9 cellular contexts compared by ENCODE assay signal in the genomic region with DNA sequence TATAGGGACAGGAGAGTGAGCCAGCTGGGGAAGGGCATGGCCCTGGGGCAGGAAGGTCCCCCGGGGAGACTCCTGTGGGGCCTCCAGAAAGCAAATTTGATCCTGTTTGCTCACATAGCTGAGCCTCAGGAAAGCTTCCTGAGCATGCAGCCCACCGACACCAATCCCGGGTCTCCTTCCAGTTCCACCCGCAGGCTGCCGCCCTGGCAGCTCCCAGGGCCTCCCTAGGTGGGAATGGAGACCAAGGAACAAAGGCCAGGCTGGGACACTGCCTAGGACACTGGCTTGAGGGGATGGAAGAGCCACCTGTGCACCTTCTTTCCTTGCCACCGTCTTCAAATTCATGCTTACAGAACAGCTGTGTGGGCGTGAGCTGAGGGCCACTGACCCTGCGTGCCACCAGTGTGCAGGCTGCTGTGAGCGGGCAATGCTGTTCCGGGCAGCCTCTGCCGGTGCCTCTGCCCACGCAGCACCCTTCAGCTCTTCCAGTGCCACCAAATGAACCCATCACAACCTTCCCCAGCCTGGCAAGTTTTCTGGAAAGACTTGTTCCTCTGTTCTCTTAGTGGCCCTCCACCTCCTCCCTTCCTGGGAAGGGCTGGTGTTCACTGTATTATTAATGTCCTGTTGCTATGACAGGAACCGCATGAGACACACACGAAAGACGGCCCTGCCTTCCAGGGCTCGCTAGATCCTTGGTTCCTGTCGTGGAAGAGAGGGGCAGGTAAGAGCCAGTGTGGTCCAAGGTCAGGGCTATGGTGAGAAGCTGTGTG. TPM values are rescaled to one million over a fixed set of nuclear protein-coding genes. Genes with fewer than 3 reads are reported as not detected.
A peak's percentile ranks its signal among the peaks of the same experiment; 100 is the strongest.
DNase-seq lines count a peak whose midpoint lies in the region; ATAC-seq, FAIRE-seq and TF ChIP-seq lines count a peak whose summit lies in the region.
"Had no signal": no experiment of that assay in that cellular context is flagged by ENCODE, and none has a peak within 500 bp of the region (broad histone marks: within the 10 kb centered on the region; RNA-seq: fewer than 3 reads in every experiment).

No MANE protein-coding gene starts in this region.

- DNase-seq in Peyer's patch (peak; percentile 18 to 62 (median 55)), memory B cell (ENCODE audit: low spot score in 2 of 2) (no peak), CD14-positive monocyte (ENCODE audit: low spot score) (no peak), H54 (ENCODE audit: insufficient read length, low spot score) (no peak)
- DNase-seq in effector memory CD4-positive, alpha-beta T cell, result no peak
- DNase-seq: activated CD4-positive, alpha-beta memory T cell treated with anti-CD3 and anti-CD28 coated beads, Interleukin-2, amount 10 ng/mL, durations not matched to agents 7 days and 5 days had no signal

- H3K27me3 ChIP-seq in BLaER1 (no peaks in the 10 kb centered on the region), Peyer's patch (no peaks in the 10 kb centered on the region)
- H3K27me3 ChIP-seq in effector memory CD4-positive, alpha-beta T cell (replicated peaks; ENCODE audit: control insufficient read depth, insufficient read depth, low read length, poor library complexity, severe bottlenecking), result no peaks in the 10 kb centered on the region

- H3K9ac ChIP-seq in BLaER1, result no peak overlapping the region

- peaks cover 2% of the 10 kb centered on the region for H3K36me3 Mint-ChIP-seq in memory B cell
- H3K36me3 Mint-ChIP-seq in CD14-positive monocyte, result peaks cover 0 to 3% of the 10 kb centered on the region in 2 donors

- peak; percentile 42 for TF ChIP-seq POLR2A in GM19193 (IDR thresholded peaks at IDR 0.05; ENCODE audit: extremely low read depth, insufficient read depth, insufficient read length)
- TF ChIP-seq POLR2A in Peyer's patch (IDR thresholded peaks at IDR 0.05), result no peak
- TF ChIP-seq POLR2A in H54 (IDR thresholded peaks at IDR 0.05; ENCODE audit: low read depth, low read length), result no peak

- peak overlapping the region; percentile 90 for H3K27ac Mint-ChIP-seq in memory B cell
- H3K27ac Mint-ChIP-seq in CD14-positive monocyte, result no peak overlapping the region
- H3K27ac Mint-ChIP-seq: activated CD4-positive, alpha-beta memory T cell treated with anti-CD3 and anti-CD28 coated beads, Interleukin-2, amount 10 ng/mL, durations not matched to agents 7 days and 5 days had no signal

- H3K27me3 Mint-ChIP-seq in memory B cell (no peaks in the 10 kb centered on the region), CD14-positive monocyte (ENCODE audit: low read depth in 3 of 3) (peaks cover 6 to 11% (median 9%) of the 10 kb centered on the region in 3 donors)
- H3K27me3 Mint-ChIP-seq: activated CD4-positive, alpha-beta memory T cell treated with anti-CD3 and anti-CD28 coated beads, Interleukin-2, amount 10 ng/mL, durations not matched to agents 7 days and 5 days had no signal

- intact Hi-C loops in CD14-positive monocyte (cut with micrococcal nuclease), result no loop called here

- peak overlapping the region; percentile 65 for H3K4me2 ChIP-seq in BLaER1

- TF ChIP-seq CTCF in Peyer's patch (IDR thresholded peaks at IDR 0.05), result no peak
- no peak for TF ChIP-seq CTCF in CD14-positive monocyte (IDR thresholded peaks at IDR 0.05)

- H3K9me3 ChIP-seq in BLaER1 (peaks cover 11% of the 10 kb centered on the region), Peyer's patch (no peaks in the 10 kb centered on the region)
- no peaks in the 10 kb centered on the region for H3K9me3 ChIP-seq in effector memory CD4-positive, alpha-beta T cell (ENCODE audit: control insufficient read depth, low read length)

- H3K4me1 Mint-ChIP-seq in memory B cell (peaks cover 48% of the 10 kb centered on the region), CD14-positive monocyte (peaks cover 5% of the 10 kb centered on the region)

- H3K4me3 Mint-ChIP-seq in memory B cell, result peak overlapping the region; percentile 61
- no peak overlapping the region for H3K4me3 Mint-ChIP-seq in CD14-positive monocyte
- H3K4me3 Mint-ChIP-seq: activated CD4-positive, alpha-beta memory T cell treated with anti-CD3 and anti-CD28 coated beads, Interleukin-2, amount 10 ng/mL, durations not matched to agents 7 days and 5 days had no signal

- H3K9me3 Mint-ChIP-seq in memory B cell (no peaks in the 10 kb centered on the region), CD14-positive monocyte (peaks cover 0 to 6% (median 2%) of the 10 kb centered on the region in 7 donors)
- H3K9me3 Mint-ChIP-seq: activated CD4-positive, alpha-beta memory T cell treated with anti-CD3 and anti-CD28 coated beads, Interleukin-2, amount 10 ng/mL, durations not matched to agents 7 days and 5 days had no signal

- FAIRE-seq in H54 (lab: Jason Lieb, UNC), result no peak

- H3K4me1 ChIP-seq in BLaER1 (peaks cover 42% of the 10 kb centered on the region), Peyer's patch (peaks cover 13 to 40% (median 17%) of the 10 kb centered on the region in 4 donors)
- peaks cover 3% of the 10 kb centered on the region for H3K4me1 ChIP-seq in effector memory CD4-positive, alpha-beta T cell (ENCODE audit: control insufficient read depth, insufficient read depth, low read length, poor library complexity, severe bottlenecking)

- H3K4me3 ChIP-seq in BLaER1 (no peak overlapping the region), Peyer's patch (no peak overlapping the region)
- H3K4me3 ChIP-seq in effector memory CD4-positive, alpha-beta T cell (ENCODE audit: insufficient read depth, low read depth, low read length, poor library complexity, severe bottlenecking), result no peak overlapping the region

- no peaks in the 10 kb centered on the region for H4K20me1 ChIP-seq in BLaER1

- H3K36me3 ChIP-seq in BLaER1, result no peaks in the 10 kb centered on the region
- no peaks in the 10 kb centered on the region for H3K36me3 ChIP-seq in Peyer's patch
- H3K36me3 ChIP-seq in effector memory CD4-positive, alpha-beta T cell (ENCODE audit: control insufficient read depth, insufficient read depth, low read length), result no peaks in the 10 kb centered on the region

- peak overlapping the region; percentile 44; the same call in 1 of the 2 replicates for H3K27ac ChIP-seq in BLaER1
- H3K27ac ChIP-seq in Peyer's patch, result peak overlapping the region in 2 of 4 donors; percentile 19 to 52
- no peak overlapping the region for H3K27ac ChIP-seq in effector memory CD4-positive, alpha-beta T cell (ENCODE audit: insufficient read depth, low read length, poor library complexity, severe bottlenecking)

- ATAC-seq in memory B cell (ENCODE audit: low read depth), result peak; percentile 42
- no peak for ATAC-seq in HG02981 (IDR thresholded peaks at IDR 0.05; ENCODE audit: unreplicated experiment)

RNA-seq across cellular contexts. Expression of gene ACBD3, which starts 53.6 kb away (rescaled TPM):
- total RNA-seq in Peyer's patch, result 10 to 100 TPM; 24.1 to 36.3 (median 32.8) TPM
- 10 to 100 TPM; 11.4 to 16.3 TPM for polyA plus RNA-seq in CD14-positive monocyte

Comparison
In these comparisons a context has a peak if more than half of its experiments do, and no peak if none do; other contexts are left out.
1. DNase-seq: peak in Peyer's patch (3 of 3); none in memory B cell (0 of 2), effector memory CD4-positive, alpha-beta T cell (0 of 3), CD14-positive monocyte (single experiment) and H54 (single experiment).